Comparison of ENCODE assay signal across 8 cellular contexts in genomic region chr9:124126571-124127289, GRCh38.
A peak's percentile ranks its signal among the peaks of the same experiment; 100 is the strongest.
DNase-seq lines count a peak whose midpoint lies in the region; ATAC-seq and TF ChIP-seq lines count a peak whose summit lies in the region.

No MANE protein-coding gene starts in this region.

- H3K36me3 ChIP-seq in uterus = no peaks in the 10 kb centered on the region

- H3K36me3 Mint-ChIP-seq in glutamatergic neuron (ENCODE audit: unreplicated experiment) (no peaks in the 10 kb centered on the region), progenitor cell of endocrine pancreas (ENCODE audit: insufficient read depth) (no peaks in the 10 kb centered on the region)

- H3K27me3 Mint-ChIP-seq in glutamatergic neuron (ENCODE audit: unreplicated experiment) (peaks cover 5% of the 10 kb centered on the region), progenitor cell of endocrine pancreas (peaks cover 27% of the 10 kb centered on the region)

- no peak overlapping the region for H3K27ac Mint-ChIP-seq in glutamatergic neuron (ENCODE audit: unreplicated experiment)
- no peak overlapping the region for H3K27ac Mint-ChIP-seq in progenitor cell of endocrine pancreas

- DNase-seq in GDM1 (lab: John Stamatoyannopoulos, UW) (peak; percentile 40), SK-N-DZ (ENCODE audit: low spot score) (peak; percentile 48), glutamatergic neuron (peak; percentile 82), progenitor cell of endocrine pancreas (ENCODE audit: low spot score, unreplicated experiment) (peak; percentile 72), uterus (peak; percentile 58 to 67)
- peak; percentile 83 for DNase-seq in activated naive CD4-positive, alpha-beta T cell treated with Interleukin-2 at 50 U/mL for 16 hours

- no peak for ATAC-seq in HG03342 (IDR thresholded peaks at IDR 0.05; ENCODE audit: unreplicated experiment)

- H3K9me3 Mint-ChIP-seq in glutamatergic neuron (ENCODE audit: unreplicated experiment) (peaks cover 4% of the 10 kb centered on the region), progenitor cell of endocrine pancreas (ENCODE audit: low read depth) (no peaks in the 10 kb centered on the region)

- TF ChIP-seq POLR2A in uterus (IDR thresholded peaks at IDR 0.05) = no peak

- intact Hi-C loops in uterus (cut with DNase I; ENCODE audit: low total_unique reads) = loop anchor here (10.0 kb wide), 1 partner anchor 198 kb away; no protein-coding TSS in a partner anchor

- H3K27me3 ChIP-seq in uterus = no peaks in the 10 kb centered on the region

- peak; percentile 97 for TF ChIP-seq CTCF in LNCAP (IDR thresholded peaks at IDR 0.05)
- peak; percentile 100 for TF ChIP-seq CTCF in glutamatergic neuron (IDR thresholded peaks at IDR 0.05; ENCODE audit: partially characterized antibody, unreplicated experiment)
- peak; percentile 98 for TF ChIP-seq CTCF in progenitor cell of endocrine pancreas (IDR thresholded peaks at IDR 0.05; ENCODE audit: unreplicated experiment)
- TF ChIP-seq CTCF in uterus (IDR thresholded peaks at IDR 0.05) = peak; percentile 87 to 92 (median 89)

- H3K4me1 ChIP-seq in uterus = no peaks in the 10 kb centered on the region

- H3K4me3 Mint-ChIP-seq in glutamatergic neuron (ENCODE audit: unreplicated experiment) (no peak overlapping the region), progenitor cell of endocrine pancreas (ENCODE audit: low read depth) (no peak overlapping the region)

- H3K4me3 ChIP-seq in uterus = no peak overlapping the region

- H3K4me1 Mint-ChIP-seq in glutamatergic neuron (ENCODE audit: low read depth, unreplicated experiment) (no peaks in the 10 kb centered on the region), progenitor cell of endocrine pancreas (ENCODE audit: low read depth) (no peaks in the 10 kb centered on the region)

- no peaks in the 10 kb centered on the region for H3K9me3 ChIP-seq in uterus

- H3K27ac ChIP-seq in uterus = no peak overlapping the region
